30 cellular contexts compared by ENCODE assay signal in the genomic region with DNA sequence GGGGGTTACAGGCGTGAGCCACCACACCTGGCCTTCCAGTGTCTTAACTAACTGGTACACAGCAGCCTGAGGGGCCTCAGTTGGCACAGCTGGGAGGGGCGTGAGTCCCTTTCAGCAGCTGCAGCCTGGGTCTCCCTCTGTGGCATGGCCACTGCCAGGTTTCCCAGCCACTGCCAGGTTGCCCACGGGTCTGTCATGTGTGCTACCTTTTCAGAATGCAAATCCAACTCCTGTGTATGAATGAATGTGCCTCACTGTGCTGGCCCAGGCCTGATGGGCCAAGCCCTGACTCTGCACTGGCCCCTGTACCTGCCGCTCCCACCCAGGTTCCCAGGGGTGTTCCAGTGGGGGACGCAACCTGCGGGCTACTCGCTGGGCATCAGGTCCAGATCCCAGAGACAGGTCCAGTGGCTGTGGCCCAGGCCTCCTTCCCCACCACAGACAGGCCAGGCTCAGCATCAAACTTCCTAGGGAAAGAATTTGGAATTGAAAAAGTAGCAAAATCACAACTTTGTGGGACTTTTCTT. TPM values are rescaled to one million over a fixed set of nuclear protein-coding genes. Genes with fewer than 3 reads are reported as not detected.
"Had no signal": no experiment of that assay in that cellular context is flagged by ENCODE, and none has a peak within 500 bp of the region (broad histone marks: within the 10 kb centered on the region; RNA-seq: fewer than 3 reads in every experiment).

No MANE protein-coding gene starts in this region.

- H3K9me3 Mint-ChIP-seq: natural killer cell treated with Interleukin-12 subunit alpha and Interleukin-12 subunit beta and Interleukin-15 and Interleukin-18, amount 100 ng/mL, for 72 hours; stimulated activated naive CD8-positive, alpha-beta T cell treated with anti-CD3 and anti-CD28 coated beads, Interleukin-15, Interleukin-2, amounts not matched to agents 100 ng/mL and 50 ng/mL, for 24 hours had no signal

- FAIRE-seq: keratinocyte had no signal

- H3K4me1 Mint-ChIP-seq: mesothelial cell of epicardium had no signal

- DNase-seq: hippocampal formation; kidney glomerular epithelial cell; left cardiac atrium; left lung; mesendoderm; naive thymus-derived CD4-positive, alpha-beta T cell; ovary; stimulated activated CD4-positive, alpha-beta T cell treated with anti-CD3 and anti-CD28 coated beads, Interleukin-12 subunit alpha, Interleukin-12 subunit beta, amount 100 ng/mL, for 4 hours; stimulated activated CD4-positive, alpha-beta T cell treated with anti-CD3 and anti-CD28 coated beads, Interleukin-15, amount 100 ng/mL, for 24 hours; stimulated activated CD4-positive, alpha-beta T cell treated with anti-CD3 and anti-CD28 coated beads, Interleukin-2, amount 100 ng/mL, for 24 hours; stimulated activated CD4-positive, alpha-beta T cell treated with anti-CD3 and anti-CD28 coated beads, Interleukin-4, amount 100 ng/mL, for 1 hour; stimulated activated naive CD4-positive, alpha-beta T cell; tibial artery; uterus had no signal

- H3K27ac Mint-ChIP-seq: mesothelial cell of epicardium; progenitor cell of endocrine pancreas; stimulated activated naive CD8-positive, alpha-beta T cell treated with anti-CD3 and anti-CD28 coated beads, Interleukin-15, Interleukin-2, amounts not matched to agents 100 ng/mL and 50 ng/mL, for 24 hours; type B pancreatic cell had no signal

- H3K9me3 ChIP-seq: left lung, ovary, right atrium auricular region, suprapubic skin, thoracic aorta, tibial artery, uterus had no signal

- H3K4me3 Mint-ChIP-seq: mesothelial cell of epicardium; naive thymus-derived CD4-positive, alpha-beta T cell; natural killer cell treated with Interleukin-12 subunit alpha and Interleukin-12 subunit beta and Interleukin-15 and Interleukin-18, amount 100 ng/mL, for 72 hours; stimulated activated naive CD8-positive, alpha-beta T cell treated with anti-CD3 and anti-CD28 coated beads, Interleukin-15, Interleukin-2, amounts not matched to agents 100 ng/mL and 50 ng/mL, for 24 hours; type B pancreatic cell had no signal

- H3K27me3 Mint-ChIP-seq: naive thymus-derived CD4-positive, alpha-beta T cell; natural killer cell treated with Interleukin-12 subunit alpha and Interleukin-12 subunit beta and Interleukin-15 and Interleukin-18, amount 100 ng/mL, for 72 hours; progenitor cell of endocrine pancreas; stimulated activated naive CD8-positive, alpha-beta T cell treated with anti-CD3 and anti-CD28 coated beads, Interleukin-15, Interleukin-2, amounts not matched to agents 100 ng/mL and 50 ng/mL, for 24 hours; type B pancreatic cell had no signal

- ATAC-seq: left cardiac atrium; left lung; naive thymus-derived CD4-positive, alpha-beta T cell; sciatic nerve had no signal

RNA-seq across cellular contexts. Expression of a gene that starts 29.6 kb away (rescaled TPM):
- total RNA-seq: mesothelial cell of epicardium; naive thymus-derived CD4-positive, alpha-beta T cell; natural killer cell treated with Interleukin-12 subunit alpha and Interleukin-12 subunit beta and Interleukin-15 and Interleukin-18, amount 100 ng/mL, for 72 hours; omental fat pad; progenitor cell of endocrine pancreas; pulmonary artery endothelial cell; renal cortical epithelial cell; sciatic nerve; subcutaneous adipose tissue; thoracic aorta; ureter; uterus had no signal
- polyA plus RNA-seq: keratinocyte; naive thymus-derived CD4-positive, alpha-beta T cell; neural cell had no signal
